1 cellular context compared by ENCODE assay signal in the genomic region with DNA sequence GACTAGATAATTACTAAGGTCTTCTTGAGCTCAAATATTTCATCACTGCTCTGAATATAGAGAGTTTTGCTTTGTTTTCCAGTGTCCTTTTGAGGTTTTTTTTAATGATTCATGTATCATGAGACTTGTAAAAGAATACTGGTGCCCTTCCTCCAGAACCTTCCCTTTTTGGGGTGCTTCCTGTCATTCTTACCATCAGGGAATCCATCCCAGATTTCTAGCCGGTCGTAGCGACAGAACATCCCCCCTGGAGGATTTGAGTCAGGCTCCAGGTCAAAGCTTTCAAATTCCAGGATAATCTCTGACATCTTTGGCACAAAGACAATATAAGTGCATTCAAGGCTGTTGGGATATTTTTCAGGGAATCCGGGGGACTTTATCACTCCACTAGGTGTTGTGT.
TF ChIP-seq lines count a peak whose summit lies in the region.

No MANE protein-coding gene starts in this region.

TF ChIP-seq in SK-N-SH, 30 proteins besides CTCF, POLR2A, EP300 and RAD21 (continued from another document):
- TF ChIP-seq JUND (IDR thresholded peaks at IDR 0.05), result peak; percentile 58
- TF ChIP-seq TCF12 (IDR thresholded peaks at IDR 0.05), result peak; percentile 55
- peak; percentile 41; the same call in 1 of the 2 replicates for TF ChIP-seq RXRA (IDR thresholded peaks at IDR 0.05; ENCODE audit: borderline replicate concordance, low read depth)
- peak; percentile 29; the same call in 1 of the 2 replicates for TF ChIP-seq FOSL2 (IDR thresholded peaks at IDR 0.05; ENCODE audit: borderline replicate concordance, low read depth)
- TF ChIP-seq NFIC (IDR thresholded peaks at IDR 0.05; ENCODE audit: borderline replicate concordance), result peak; percentile 81
- TF ChIP-seq MEF2A (IDR thresholded peaks at IDR 0.05; ENCODE audit: borderline replicate concordance, low read depth), result no peak
- TF ChIP-seq FOXM1 (IDR thresholded peaks at IDR 0.05; ENCODE audit: low read depth), result no peak
- TF ChIP-seq NRF1 (IDR thresholded peaks at IDR 0.05; ENCODE audit: low read depth, low read length), result no peak
- peak; percentile 39; the same call in 1 of the 2 replicates for TF ChIP-seq TEAD4 (IDR thresholded peaks at IDR 0.05; ENCODE audit: borderline replicate concordance, insufficient read depth)
- TF ChIP-seq SMC3 (IDR thresholded peaks at IDR 0.05; ENCODE audit: low read depth, low read length), result no peak
